Comparison of ENCODE assay signal across 8 cellular contexts in the genomic region with DNA sequence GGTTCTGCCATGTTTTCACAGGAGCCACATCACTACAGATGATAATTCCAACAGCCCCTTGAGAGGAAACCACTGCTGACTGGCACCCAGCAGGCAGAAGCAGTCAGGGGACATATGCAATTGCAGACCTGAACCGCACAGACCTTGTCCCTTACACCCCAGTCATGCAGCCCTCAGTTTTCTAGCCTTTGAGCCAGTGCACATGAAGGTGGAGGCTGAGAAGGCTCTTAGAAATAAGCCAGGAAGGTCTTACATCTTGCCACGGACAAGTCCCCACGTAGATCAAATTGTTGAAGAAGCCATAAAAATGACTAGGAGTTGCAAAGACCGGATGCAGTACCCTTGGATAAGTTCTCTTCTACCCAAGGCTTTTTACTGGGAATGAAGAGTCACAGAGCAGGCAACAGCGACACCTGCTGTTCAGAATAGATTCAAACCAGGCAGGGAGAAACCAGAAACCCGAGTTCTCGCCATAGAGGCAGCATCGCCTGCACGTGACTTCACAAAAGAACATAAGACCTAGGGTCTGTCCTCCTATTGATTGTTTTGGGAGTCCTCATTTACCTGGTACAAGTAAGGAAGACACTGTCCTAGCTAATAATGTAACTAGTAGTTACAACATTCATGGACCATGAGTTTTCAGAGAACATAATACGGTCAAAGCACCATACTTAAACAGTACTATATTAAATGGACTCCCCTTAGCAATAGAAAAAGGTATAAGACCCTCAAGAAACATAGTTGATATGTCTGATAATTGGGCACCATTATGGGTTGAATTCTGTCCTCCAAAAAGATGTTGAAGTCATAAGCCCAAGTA. TPM values are rescaled to one million over a fixed set of nuclear protein-coding genes. Genes with fewer than 3 reads are reported as not detected.
A peak's percentile ranks its signal among the peaks of the same experiment; 100 is the strongest.
DNase-seq lines count a peak whose midpoint lies in the region; ATAC-seq and TF ChIP-seq lines count a peak whose summit lies in the region.

No MANE protein-coding gene starts in this region.

- no peaks in the 10 kb centered on the region for H3K79me2 ChIP-seq in mesendoderm (ENCODE audit: control insufficient read depth, insufficient read depth, low read length)

- no peak overlapping the region for H3K27ac ChIP-seq in mesendoderm (ENCODE audit: low read depth, low read length)

- H3K4me2 ChIP-seq in mesendoderm (ENCODE audit: low read length) = no peak overlapping the region

- DNase-seq in GM10266 (ENCODE audit: extremely low spot score) (peak; percentile 60), NCI-H446 (lab: John Stamatoyannopoulos, UW) (peak; percentile 64 to 81), mesendoderm (peak; percentile 83)
- DNase-seq in activated CD4-positive, alpha-beta T cell treated with anti-CD3 and anti-CD28 coated beads, Interleukin-2, amount 50 U/mL, for 48 hours = peak; percentile 68 to 74
- DNase-seq in effector CD8-positive, alpha-beta T cell (lab: John Stamatoyannopoulos, UW) = peak; percentile 48
- peak; percentile 4 to 24 for DNase-seq in stimulated activated CD8-positive, alpha-beta memory T cell treated with anti-CD3 and anti-CD28 coated beads, Interleukin-4, amount 100 ng/mL, for 4 hours (ENCODE audit: low read depth in 2 of 2, low spot score in 1 of 2)

- no peak overlapping the region for H2BK5ac ChIP-seq in mesendoderm (ENCODE audit: low read length)

- H3K27me3 ChIP-seq in mesendoderm (ENCODE audit: insufficient read depth, low read length, poor library complexity) = no peaks in the 10 kb centered on the region

- TF ChIP-seq CTCF in GM10266 (IDR thresholded peaks at IDR 0.05; ENCODE audit: control insufficient read depth, insufficient read depth, low read depth, missing control alignments) = peak; percentile 76

- no peaks in the 10 kb centered on the region for H3K79me1 ChIP-seq in mesendoderm (ENCODE audit: low read length)

- H2AK5ac ChIP-seq in mesendoderm (ENCODE audit: low read length) = no peak overlapping the region

- ATAC-seq in HG03175 (IDR thresholded peaks at IDR 0.05; ENCODE audit: unreplicated experiment) (peak; percentile 72), GM19467 (IDR thresholded peaks at IDR 0.05; ENCODE audit: unreplicated experiment) (no peak)

- H2BK120ac ChIP-seq in mesendoderm (ENCODE audit: low read depth, low read length) = no peak overlapping the region

- H3K23ac ChIP-seq in mesendoderm (ENCODE audit: low read length) = no peak overlapping the region

- H3K4me3 ChIP-seq in mesendoderm (ENCODE audit: low read length) = no peak overlapping the region

- H4K5ac ChIP-seq in mesendoderm (ENCODE audit: low read length) = no peak overlapping the region

- peaks cover 2% of the 10 kb centered on the region for H3K4me1 ChIP-seq in mesendoderm (ENCODE audit: control insufficient read depth, low read depth, low read length)

- no peak overlapping the region for H3K9ac ChIP-seq in mesendoderm (ENCODE audit: low read length)

- H3K36me3 ChIP-seq in mesendoderm (ENCODE audit: control insufficient read depth, insufficient read depth, low read length) = no peaks in the 10 kb centered on the region

- no peak overlapping the region for H4K8ac ChIP-seq in mesendoderm (ENCODE audit: low read depth, low read length)

- H3K56ac ChIP-seq in mesendoderm (ENCODE audit: low read length) = peak overlapping the region; percentile 26

- no peak overlapping the region for H3K4ac ChIP-seq in mesendoderm (ENCODE audit: low read depth, low read length)

- no CpG with 5 or more reads among the region's 10 CpGs for WGBS in mesendoderm (ENCODE audit: extremely low coverage, insufficient coverage, low lambda C conversion rate)

- no peak overlapping the region for H2BK15ac ChIP-seq in mesendoderm (replicated peaks; ENCODE audit: low read depth)

- H3K18ac ChIP-seq in mesendoderm (ENCODE audit: low read length) = no peak overlapping the region

RNA-seq across cellular contexts. Expression of a gene that starts 11.1 kb away (rescaled TPM):
- 10.4 TPM for polyA plus RNA-seq in mesendoderm (2013, experiment 1 of 2)
- polyA plus RNA-seq in mesendoderm (2013, experiment 2 of 2) = 10.1 TPM

Comparison
In these comparisons a context has a peak if more than half of its experiments do, and no peak if none do; other contexts are left out.
1. DNase-seq: peak in every context shown above with its lines; median percentile 83 in mesendoderm; 72 in NCI-H446; 71 in activated CD4-positive, alpha-beta T cell treated with anti-CD3 and anti-CD28 coated beads, Interleukin-2, amount 50 U/mL, for 48 hours; 60 in GM10266; 48 in effector CD8-positive, alpha-beta T cell; 14 in stimulated activated CD8-positive, alpha-beta memory T cell treated with anti-CD3 and anti-CD28 coated beads, Interleukin-4, amount 100 ng/mL, for 4 hours.